Comparison of ENCODE assay signal across 8 cellular contexts in the genomic region with DNA sequence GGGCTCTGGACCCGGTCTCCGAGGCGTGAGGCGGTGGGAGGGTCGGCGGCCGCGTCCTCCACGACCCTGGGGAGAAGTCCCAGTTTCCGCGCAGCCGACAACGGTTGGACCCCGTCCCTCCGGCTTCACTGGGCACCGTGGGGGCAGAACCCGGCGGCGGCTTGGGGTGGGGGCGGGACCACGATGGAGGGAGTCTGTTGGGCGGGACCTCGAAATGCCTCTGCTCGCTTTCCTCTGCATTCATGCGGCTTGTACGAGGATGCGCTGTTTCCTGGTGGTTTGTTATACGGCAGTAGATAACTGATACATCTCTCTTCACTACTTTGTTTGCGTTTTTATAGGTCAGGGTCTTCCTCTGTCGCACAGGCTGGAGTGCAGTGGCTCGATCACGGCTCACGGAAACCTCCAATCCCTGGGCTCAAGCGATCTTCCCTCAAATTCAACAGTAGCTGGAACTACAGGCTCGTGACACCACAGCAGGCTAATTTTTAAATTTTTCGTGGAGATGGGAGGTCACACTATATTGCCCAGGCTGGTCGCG. TPM values are rescaled to one million over a fixed set of nuclear protein-coding genes. Genes with fewer than 3 reads are reported as not detected.
DNase-seq lines count a peak whose midpoint lies in the region; FAIRE-seq and TF ChIP-seq lines count a peak whose summit lies in the region.

No MANE protein-coding gene starts in this region.

- H3K9ac ChIP-seq in keratinocyte (ENCODE audit: control insufficient read depth, extremely low read depth, insufficient read depth, low read length) = peak overlapping the region; percentile 79

- H3K9me1 ChIP-seq in keratinocyte (ENCODE audit: control insufficient read depth, extremely low read depth, insufficient read depth, low read length) = no peaks in the 10 kb centered on the region

- H3K4me3 ChIP-seq in keratinocyte (ENCODE audit: control insufficient read depth in 2 of 3, extremely low read depth in 1 of 3, insufficient read depth in 2 of 3, low read depth in 1 of 3, low read length in 3 of 3) = peak overlapping the region; percentile 61 to 78 (median 67)

- no peaks in the 10 kb centered on the region for H3K27me3 ChIP-seq in keratinocyte (ENCODE audit: control insufficient read depth, extremely low read depth, insufficient read depth, low read length)

- TF ChIP-seq CTCF in MCF 10A (IDR thresholded peaks at IDR 0.05; ENCODE audit: unreplicated experiment) (no peak), keratinocyte (optimal IDR thresholded peaks at IDR 0.05 in 1 of 3, IDR thresholded peaks at IDR 0.05 in 1 of 3, conservative IDR thresholded peaks at IDR 0.05 in 1 of 3; ENCODE audit: extremely low read depth in 1 of 3, insufficient read depth in 2 of 3, low read length in 3 of 3) (no peak)

- POLR2A ChIA-PET in MCF 10A (lab: Yijun Ruan, JAX) = interaction anchor here (0.5 to 1.2 kb wide), 4 partner anchors 24 to 208 kb away, joined by 3 to 5 read pairs (median 4); a partner anchor contains a TSS

- no peak overlapping the region for H3K27ac Mint-ChIP-seq in MCF 10A (ENCODE audit: low read depth, unreplicated experiment)

- no peaks in the 10 kb centered on the region for H3K27me3 Mint-ChIP-seq in MCF 10A (ENCODE audit: insufficient read depth, unreplicated experiment)

- H3K9me3 ChIP-seq in keratinocyte (ENCODE audit: control insufficient read depth, low read depth, low read length) = no peaks in the 10 kb centered on the region

- peak overlapping the region; percentile 87 for H3K4me3 Mint-ChIP-seq in MCF 10A (ENCODE audit: unreplicated experiment)

- peak overlapping the region; percentile 96 for H2AFZ ChIP-seq in keratinocyte (ENCODE audit: control insufficient read depth, low read length)

- BruUV-seq in MCF 10A (replicated peaks; lab: Mats Ljungman, UMichigan) = no TSS peak

- no peaks in the 10 kb centered on the region for H3K9me3 Mint-ChIP-seq in MCF 10A (ENCODE audit: unreplicated experiment)

- dilution Hi-C loops in keratinocyte (cut with MboI; ENCODE audit: extremely low pct_ligation_motif_present, low sequenced_read_pairs) = no loop called here

- H3K4me1 Mint-ChIP-seq in MCF 10A (ENCODE audit: insufficient read depth, unreplicated experiment) = peaks cover 11% of the 10 kb centered on the region

- H3K36me3 Mint-ChIP-seq in MCF 10A (ENCODE audit: insufficient read depth, unreplicated experiment) = peaks cover 7% of the 10 kb centered on the region

- CTCF ChIA-PET in MCF 10A (lab: Yijun Ruan, JAX) = interaction anchor here (0.7 to 1.3 kb wide), 3 partner anchors 31 to 588 kb away, joined by 3 to 6 read pairs (median 4); no protein-coding TSS in a partner anchor

- intact Hi-C loops in MCF 10A (cut with micrococcal nuclease) = loop anchor here (5.0 to 10.0 kb wide), 2 partner anchors 358 to 481 kb away; a partner anchor contains a TSS

- peak overlapping the region; percentile 76 for H3K4me2 ChIP-seq in keratinocyte (ENCODE audit: control insufficient read depth, extremely low read depth, insufficient read depth, low read depth, low read length)

- H4K20me1 ChIP-seq in keratinocyte (ENCODE audit: control insufficient read depth, extremely low read depth, insufficient read depth, low read length) = no peaks in the 10 kb centered on the region

- H3K4me1 ChIP-seq in keratinocyte (ENCODE audit: control insufficient read depth, extremely low read depth, insufficient read depth, low read length) = peaks cover 12% of the 10 kb centered on the region

- peak; percentile 37 to 74 for DNase-seq in NCI-H526 (lab: John Stamatoyannopoulos, UW)
- no peak for DNase-seq in NCI-H526 treated with DMSO at 0.1 percent for 48 hours (lab: John Stamatoyannopoulos, UW)
- peak; percentile 41 for DNase-seq in T-helper 22 cell (ENCODE audit: low read depth)
- no peak for DNase-seq in MCF 10A (ENCODE audit: unreplicated experiment)
- no peak for DNase-seq in keratinocyte (ENCODE audit: low read depth, low spot score)
- DNase-seq in stimulated activated CD4-positive, alpha-beta T cell treated with anti-CD3 and anti-CD28 coated beads, Interleukin-15, amount 100 ng/mL, for 1 hour (ENCODE audit: low read depth in 1 of 2, low spot score in 1 of 2) = peak; percentile 20 to 46
- no peak for DNase-seq in DMS79 (lab: John Stamatoyannopoulos, UW)
- DNase-seq in SIG-M5 (lab: John Stamatoyannopoulos, UW) = no peak

- no peaks in the 10 kb centered on the region for H3K79me2 ChIP-seq in keratinocyte (ENCODE audit: control insufficient read depth, insufficient read depth, low read length)

- peak overlapping the region; percentile 60 for H3K27ac ChIP-seq in keratinocyte (ENCODE audit: control insufficient read depth, insufficient read depth, low read length)

- no peaks in the 10 kb centered on the region for H3K36me3 ChIP-seq in keratinocyte (ENCODE audit: control insufficient read depth in 2 of 2, extremely low read depth in 1 of 2, insufficient read depth in 2 of 2, low read length in 2 of 2)

- FAIRE-seq in keratinocyte (lab: Jason Lieb, UNC) = no peak

RNA-seq across cellular contexts. Expression of a gene that starts 24.6 kb away (rescaled TPM):
- 3.2 and 3.3 TPM in 2 replicates for total RNA-seq in MCF 10A (2022)
- polyA plus RNA-seq in keratinocyte = 3.5 to 8.9 TPM (median 8.0 TPM) in 3 replicates
- 29.5 TPM for polyA plus RNA-seq in keratinocyte (2011; ENCODE audit: low read depth)
- 4.3 and 4.4 TPM in 2 replicates for polyA plus RNA-seq in keratinocyte (2011; cell fraction: cytosol; rRNA removed)
- 21.9 and 22.1 TPM in 2 replicates for polyA plus RNA-seq in keratinocyte (2011; cell fraction: nucleus; rRNA removed)
- polyA plus RNA-seq in keratinocyte (2012; ENCODE audit: low replicate concordance) = 4.2 and 9.5 TPM in 2 replicates
- polyA minus RNA-seq in keratinocyte = 2.0 to 11.6 TPM (median 5.5 TPM) in 3 replicates
- not detected for polyA minus RNA-seq in keratinocyte (2011; cell fraction: cytosol; rRNA and poly(A)+ RNA removed)
- polyA minus RNA-seq in keratinocyte (2011; cell fraction: nucleus; rRNA and poly(A)+ RNA removed) = 6.3 and 20.1 TPM in 2 replicates

RNA-seq across cellular contexts. Expression of a gene that starts 25.8 kb away (rescaled TPM):
- total RNA-seq in MCF 10A (2022) = 27.4 and 30.8 TPM in 2 replicates
- 12.6 to 18.2 TPM (median 17.2 TPM) in 3 replicates for polyA plus RNA-seq in keratinocyte
- polyA plus RNA-seq in keratinocyte (2011; ENCODE audit: low read depth) = 5.2 TPM
- polyA plus RNA-seq in keratinocyte (2011; cell fraction: cytosol; rRNA removed) = 12.8 and 17.6 TPM in 2 replicates
- polyA plus RNA-seq in keratinocyte (2011; cell fraction: nucleus; rRNA removed) = 36.9 and 44.1 TPM in 2 replicates
- polyA plus RNA-seq in keratinocyte (2012; ENCODE audit: low replicate concordance) = 14.4 and 17.1 TPM in 2 replicates
- 6.7 to 13.2 TPM (median 9.0 TPM) in 3 replicates for polyA minus RNA-seq in keratinocyte
- polyA minus RNA-seq in keratinocyte (2011; cell fraction: cytosol; rRNA and poly(A)+ RNA removed) = 19.4 TPM
- 13.7 and 16.4 TPM in 2 replicates for polyA minus RNA-seq in keratinocyte (2011; cell fraction: nucleus; rRNA and poly(A)+ RNA removed)

RNA-seq across cellular contexts. Expression of a gene that starts 34.6 kb away (rescaled TPM):
- total RNA-seq in MCF 10A (2022) = 302 and 374 TPM in 2 replicates
- polyA plus RNA-seq in keratinocyte = 995 to 1,153 TPM (median 1,097 TPM) in 3 replicates
- 149 TPM for polyA plus RNA-seq in keratinocyte (2011; ENCODE audit: low read depth)
- polyA plus RNA-seq in keratinocyte (2011; cell fraction: cytosol; rRNA removed) = 957 and 1,326 TPM in 2 replicates
- polyA plus RNA-seq in keratinocyte (2011; cell fraction: nucleus; rRNA removed) = 394 and 589 TPM in 2 replicates
- 696 and 1,022 TPM in 2 replicates for polyA plus RNA-seq in keratinocyte (2012; ENCODE audit: low replicate concordance)
- polyA minus RNA-seq in keratinocyte = 77.0 to 258 TPM (median 227 TPM) in 3 replicates
- polyA minus RNA-seq in keratinocyte (2011; cell fraction: cytosol; rRNA and poly(A)+ RNA removed) = 195 TPM
- polyA minus RNA-seq in keratinocyte (2011; cell fraction: nucleus; rRNA and poly(A)+ RNA removed) = 30.7 and 54.1 TPM in 2 replicates

RNA-seq across cellular contexts. Expression of a gene that starts 42.0 kb away (rescaled TPM):
- 54.6 and 61.4 TPM in 2 replicates for total RNA-seq in MCF 10A (2022)
- 39.8 to 53.3 TPM (median 45.2 TPM) in 3 replicates for polyA plus RNA-seq in keratinocyte
- polyA plus RNA-seq in keratinocyte (2011; ENCODE audit: low read depth) = 25.7 TPM
- 18.5 and 58.6 TPM in 2 replicates for polyA plus RNA-seq in keratinocyte (2011; cell fraction: cytosol; rRNA removed)
- 23.8 and 29.8 TPM in 2 replicates for polyA plus RNA-seq in keratinocyte (2011; cell fraction: nucleus; rRNA removed)
- polyA plus RNA-seq in keratinocyte (2012; ENCODE audit: low replicate concordance) = 30.2 and 65.5 TPM in 2 replicates
- 7.7 to 15.4 TPM (median 12.5 TPM) in 3 replicates for polyA minus RNA-seq in keratinocyte
- polyA minus RNA-seq in keratinocyte (2011; cell fraction: cytosol; rRNA and poly(A)+ RNA removed) = 44.5 TPM
- 10.5 and 12.2 TPM in 2 replicates for polyA minus RNA-seq in keratinocyte (2011; cell fraction: nucleus; rRNA and poly(A)+ RNA removed)

Comparison
In these comparisons a context has a peak if more than half of its experiments do, and no peak if none do; other contexts are left out.
1. DNase-seq: peak in NCI-H526 (2 of 2), T-helper 22 cell (single experiment) and stimulated activated CD4-positive, alpha-beta T cell treated with anti-CD3 and anti-CD28 coated beads, Interleukin-15, amount 100 ng/mL, for 1 hour (2 of 2); none in NCI-H526 treated with DMSO at 0.1 percent for 48 hours (single experiment), MCF 10A (single experiment), keratinocyte (single experiment), DMS79 (single experiment) and SIG-M5 (single experiment).